1 cellular context compared by ENCODE assay signal in genomic region chr4:165378763-165379631, GRCh38.
TF ChIP-seq lines count a peak whose summit lies in the region.

Gene CPE, plus strand, starts transcription at chr4:165379008. Its CDS starts 214 bp downstream, at chr4:165379222.

TF ChIP-seq in HepG2, 621 proteins besides CTCF, POLR2A, EP300 and RAD21 (continued from another document and continues in another):
- 0 out of 2 replicates have a peak, but pooled peaks have one; percentile 56 for TF ChIP-seq KDM4B (CRISPR knock-in tag; IDR thresholded peaks at IDR 0.05)
- TF ChIP-seq ARHGAP35 (CRISPR knock-in tag; IDR thresholded peaks at IDR 0.05; ENCODE audit: borderline replicate concordance) = no peak
- no peak for TF ChIP-seq PHB2 (IDR thresholded peaks at IDR 0.05; ENCODE audit: partially characterized antibody)
- peak; percentile 46 for TF ChIP-seq SRSF1 (optimal IDR thresholded peaks at IDR 0.05; ENCODE audit: low read depth, low read length)
- peak; percentile 85 for TF ChIP-seq HNRNPLL (IDR thresholded peaks at IDR 0.05; ENCODE audit: low read depth, low read length, poor library complexity, severe bottlenecking)
- no peak for TF ChIP-seq ZNF713 (CRISPR knock-in tag; IDR thresholded peaks at IDR 0.05)
- peak; percentile 80 for TF ChIP-seq NFKBIZ (CRISPR knock-in tag; IDR thresholded peaks at IDR 0.05)
- peak; percentile 42; the same call in 1 of the 2 replicates for TF ChIP-seq ZNF570 (CRISPR knock-in tag; IDR thresholded peaks at IDR 0.05; ENCODE audit: borderline replicate concordance)
- TF ChIP-seq, protein P1, sequence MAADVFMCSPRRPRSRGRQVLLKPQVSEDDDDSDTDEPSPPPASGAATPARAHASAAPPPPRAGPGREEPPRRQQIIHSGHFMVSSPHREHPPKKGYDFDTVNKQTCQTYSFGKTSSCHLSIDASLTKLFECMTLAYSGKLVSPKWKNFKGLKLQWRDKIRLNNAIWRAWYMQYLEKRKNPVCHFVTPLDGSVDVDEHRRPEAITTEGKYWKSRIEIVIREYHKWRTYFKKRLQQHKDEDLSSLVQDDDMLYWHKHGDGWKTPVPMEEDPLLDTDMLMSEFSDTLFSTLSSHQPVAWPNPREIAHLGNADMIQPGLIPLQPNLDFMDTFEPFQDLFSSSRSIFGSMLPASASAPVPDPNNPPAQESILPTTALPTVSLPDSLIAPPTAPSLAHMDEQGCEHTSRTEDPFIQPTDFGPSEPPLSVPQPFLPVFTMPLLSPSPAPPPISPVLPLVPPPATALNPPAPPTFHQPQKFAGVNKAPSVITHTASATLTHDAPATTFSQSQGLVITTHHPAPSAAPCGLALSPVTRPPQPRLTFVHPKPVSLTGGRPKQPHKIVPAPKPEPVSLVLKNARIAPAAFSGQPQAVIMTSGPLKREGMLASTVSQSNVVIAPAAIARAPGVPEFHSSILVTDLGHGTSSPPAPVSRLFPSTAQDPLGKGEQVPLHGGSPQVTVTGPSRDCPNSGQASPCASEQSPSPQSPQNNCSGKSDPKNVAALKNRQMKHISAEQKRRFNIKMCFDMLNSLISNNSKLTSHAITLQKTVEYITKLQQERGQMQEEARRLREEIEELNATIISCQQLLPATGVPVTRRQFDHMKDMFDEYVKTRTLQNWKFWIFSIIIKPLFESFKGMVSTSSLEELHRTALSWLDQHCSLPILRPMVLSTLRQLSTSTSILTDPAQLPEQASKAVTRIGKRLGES (CRISPR knock-in tag; IDR thresholded peaks at IDR 0.05; ENCODE audit: borderline replicate concordance) = no peak; the same call in 1 of the 2 replicates
- peak; percentile 43; the same call in 1 of the 2 replicates for TF ChIP-seq CBX5 (CRISPR knock-in tag; IDR thresholded peaks at IDR 0.05; ENCODE audit: borderline replicate concordance)
- TF ChIP-seq CAMTA2 (CRISPR knock-in tag; IDR thresholded peaks at IDR 0.05; ENCODE audit: borderline replicate concordance) = no peak
- TF ChIP-seq ZNF704 (CRISPR knock-in tag; IDR thresholded peaks at IDR 0.05; ENCODE audit: borderline replicate concordance) = peak; percentile 96
- peak; percentile 46; the same call in 1 of the 2 replicates for TF ChIP-seq ZBTB33 (CRISPR knock-in tag; IDR thresholded peaks at IDR 0.05)
- peak; percentile 74 for TF ChIP-seq TGIF2 (CRISPR knock-in tag; IDR thresholded peaks at IDR 0.05)
- TF ChIP-seq POLR2AphosphoS5 (IDR thresholded peaks at IDR 0.05; ENCODE audit: low read depth, low read length) = peak; percentile 86
- TF ChIP-seq, protein P2, sequence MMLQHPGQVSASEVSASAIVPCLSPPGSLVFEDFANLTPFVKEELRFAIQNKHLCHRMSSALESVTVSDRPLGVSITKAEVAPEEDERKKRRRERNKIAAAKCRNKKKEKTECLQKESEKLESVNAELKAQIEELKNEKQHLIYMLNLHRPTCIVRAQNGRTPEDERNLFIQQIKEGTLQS (CRISPR knock-in tag; IDR thresholded peaks at IDR 0.05) = peak; percentile 48; the same call in 1 of the 2 replicates
- TF ChIP-seq SRSF4 (IDR thresholded peaks at IDR 0.05; ENCODE audit: low read depth, low read length, poor library complexity, severe bottlenecking) = no peak
- TF ChIP-seq, protein P3, sequence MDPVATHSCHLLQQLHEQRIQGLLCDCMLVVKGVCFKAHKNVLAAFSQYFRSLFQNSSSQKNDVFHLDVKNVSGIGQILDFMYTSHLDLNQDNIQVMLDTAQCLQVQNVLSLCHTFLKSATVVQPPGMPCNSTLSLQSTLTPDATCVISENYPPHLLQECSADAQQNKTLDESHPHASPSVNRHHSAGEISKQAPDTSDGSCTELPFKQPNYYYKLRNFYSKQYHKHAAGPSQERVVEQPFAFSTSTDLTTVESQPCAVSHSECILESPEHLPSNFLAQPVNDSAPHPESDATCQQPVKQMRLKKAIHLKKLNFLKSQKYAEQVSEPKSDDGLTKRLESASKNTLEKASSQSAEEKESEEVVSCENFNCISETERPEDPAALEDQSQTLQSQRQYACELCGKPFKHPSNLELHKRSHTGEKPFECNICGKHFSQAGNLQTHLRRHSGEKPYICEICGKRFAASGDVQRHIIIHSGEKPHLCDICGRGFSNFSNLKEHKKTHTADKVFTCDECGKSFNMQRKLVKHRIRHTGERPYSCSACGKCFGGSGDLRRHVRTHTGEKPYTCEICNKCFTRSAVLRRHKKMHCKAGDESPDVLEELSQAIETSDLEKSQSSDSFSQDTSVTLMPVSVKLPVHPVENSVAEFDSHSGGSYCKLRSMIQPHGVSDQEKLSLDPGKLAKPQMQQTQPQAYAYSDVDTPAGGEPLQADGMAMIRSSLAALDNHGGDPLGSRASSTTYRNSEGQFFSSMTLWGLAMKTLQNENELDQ (CRISPR knock-in tag; IDR thresholded peaks at IDR 0.05; ENCODE audit: borderline replicate concordance) = no peak
- no peak for TF ChIP-seq SSRP1 (CRISPR knock-in tag; IDR thresholded peaks at IDR 0.05)
- TF ChIP-seq PHF8 (CRISPR knock-in tag; IDR thresholded peaks at IDR 0.05) = peak; percentile 83
- TF ChIP-seq TFDP2 (CRISPR knock-in tag; IDR thresholded peaks at IDR 0.05) = peak; percentile 62
- TF ChIP-seq KAT8 (CRISPR knock-in tag; IDR thresholded peaks at IDR 0.05) = 0 out of 2 replicates have a peak, but pooled peaks have one; percentile 39
- peak; percentile 67 for TF ChIP-seq FOXA3 (CRISPR knock-in tag; IDR thresholded peaks at IDR 0.05)
- TF ChIP-seq, protein P4, sequence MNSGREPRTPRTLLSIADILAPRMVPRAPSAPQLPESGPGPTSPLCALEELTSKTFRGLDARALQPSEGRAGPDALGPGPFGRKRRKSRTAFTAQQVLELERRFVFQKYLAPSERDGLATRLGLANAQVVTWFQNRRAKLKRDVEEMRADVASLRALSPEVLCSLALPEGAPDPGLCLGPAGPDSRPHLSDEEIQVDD (CRISPR knock-in tag; IDR thresholded peaks at IDR 0.05; ENCODE audit: borderline replicate concordance) = 0 out of 2 replicates have a peak, but pooled peaks have one; percentile 51
- 0 out of 2 replicates have a peak, but pooled peaks have one; percentile 50 for TF ChIP-seq ZNF709 (CRISPR knock-in tag; IDR thresholded peaks at IDR 0.05)
- TF ChIP-seq AHR (CRISPR knock-in tag; IDR thresholded peaks at IDR 0.05) = no peak
- TF ChIP-seq, protein P5, sequence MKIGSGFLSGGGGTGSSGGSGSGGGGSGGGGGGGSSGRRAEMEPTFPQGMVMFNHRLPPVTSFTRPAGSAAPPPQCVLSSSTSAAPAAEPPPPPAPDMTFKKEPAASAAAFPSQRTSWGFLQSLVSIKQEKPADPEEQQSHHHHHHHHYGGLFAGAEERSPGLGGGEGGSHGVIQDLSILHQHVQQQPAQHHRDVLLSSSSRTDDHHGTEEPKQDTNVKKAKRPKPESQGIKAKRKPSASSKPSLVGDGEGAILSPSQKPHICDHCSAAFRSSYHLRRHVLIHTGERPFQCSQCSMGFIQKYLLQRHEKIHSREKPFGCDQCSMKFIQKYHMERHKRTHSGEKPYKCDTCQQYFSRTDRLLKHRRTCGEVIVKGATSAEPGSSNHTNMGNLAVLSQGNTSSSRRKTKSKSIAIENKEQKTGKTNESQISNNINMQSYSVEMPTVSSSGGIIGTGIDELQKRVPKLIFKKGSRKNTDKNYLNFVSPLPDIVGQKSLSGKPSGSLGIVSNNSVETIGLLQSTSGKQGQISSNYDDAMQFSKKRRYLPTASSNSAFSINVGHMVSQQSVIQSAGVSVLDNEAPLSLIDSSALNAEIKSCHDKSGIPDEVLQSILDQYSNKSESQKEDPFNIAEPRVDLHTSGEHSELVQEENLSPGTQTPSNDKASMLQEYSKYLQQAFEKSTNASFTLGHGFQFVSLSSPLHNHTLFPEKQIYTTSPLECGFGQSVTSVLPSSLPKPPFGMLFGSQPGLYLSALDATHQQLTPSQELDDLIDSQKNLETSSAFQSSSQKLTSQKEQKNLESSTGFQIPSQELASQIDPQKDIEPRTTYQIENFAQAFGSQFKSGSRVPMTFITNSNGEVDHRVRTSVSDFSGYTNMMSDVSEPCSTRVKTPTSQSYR (CRISPR knock-in tag; IDR thresholded peaks at IDR 0.05; ENCODE audit: borderline replicate concordance) = 0 out of 2 replicates have a peak, but pooled peaks have one; percentile 4
- TF ChIP-seq, protein P6, sequence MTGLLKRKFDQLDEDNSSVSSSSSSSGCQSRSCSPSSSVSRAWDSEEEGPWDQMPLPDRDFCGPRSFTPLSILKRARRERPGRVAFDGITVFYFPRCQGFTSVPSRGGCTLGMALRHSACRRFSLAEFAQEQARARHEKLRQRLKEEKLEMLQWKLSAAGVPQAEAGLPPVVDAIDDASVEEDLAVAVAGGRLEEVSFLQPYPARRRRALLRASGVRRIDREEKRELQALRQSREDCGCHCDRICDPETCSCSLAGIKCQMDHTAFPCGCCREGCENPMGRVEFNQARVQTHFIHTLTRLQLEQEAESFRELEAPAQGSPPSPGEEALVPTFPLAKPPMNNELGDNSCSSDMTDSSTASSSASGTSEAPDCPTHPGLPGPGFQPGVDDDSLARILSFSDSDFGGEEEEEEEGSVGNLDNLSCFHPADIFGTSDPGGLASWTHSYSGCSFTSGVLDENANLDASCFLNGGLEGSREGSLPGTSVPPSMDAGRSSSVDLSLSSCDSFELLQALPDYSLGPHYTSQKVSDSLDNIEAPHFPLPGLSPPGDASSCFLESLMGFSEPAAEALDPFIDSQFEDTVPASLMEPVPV (CRISPR knock-in tag; IDR thresholded peaks at IDR 0.05) = no peak
- TF ChIP-seq, protein P7, sequence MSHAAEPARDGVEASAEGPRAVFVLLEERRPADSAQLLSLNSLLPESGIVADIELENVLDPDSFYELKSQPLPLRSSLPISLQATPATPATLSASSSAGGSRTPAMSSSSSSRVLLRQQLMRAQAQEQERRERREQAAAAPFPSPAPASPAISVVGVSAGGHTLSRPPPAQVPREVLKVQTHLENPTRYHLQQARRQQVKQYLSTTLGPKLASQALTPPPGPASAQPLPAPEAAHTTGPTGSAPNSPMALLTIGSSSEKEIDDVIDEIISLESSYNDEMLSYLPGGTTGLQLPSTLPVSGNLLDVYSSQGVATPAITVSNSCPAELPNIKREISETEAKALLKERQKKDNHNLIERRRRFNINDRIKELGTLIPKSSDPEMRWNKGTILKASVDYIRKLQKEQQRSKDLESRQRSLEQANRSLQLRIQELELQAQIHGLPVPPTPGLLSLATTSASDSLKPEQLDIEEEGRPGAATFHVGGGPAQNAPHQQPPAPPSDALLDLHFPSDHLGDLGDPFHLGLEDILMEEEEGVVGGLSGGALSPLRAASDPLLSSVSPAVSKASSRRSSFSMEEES (CRISPR knock-in tag; IDR thresholded peaks at IDR 0.05) = no peak; the same call in 1 of the 2 replicates
- TF ChIP-seq ZNF333 (CRISPR knock-in tag; IDR thresholded peaks at IDR 0.05; ENCODE audit: borderline replicate concordance) = no peak
- TF ChIP-seq TFAP4 (IDR thresholded peaks at IDR 0.05; ENCODE audit: borderline replicate concordance, low read depth) = peak; percentile 57; the same call in 1 of the 2 replicates
- no peak for TF ChIP-seq MATR3 (CRISPR knock-in tag; IDR thresholded peaks at IDR 0.05)
- TF ChIP-seq ZNF775 (CRISPR knock-in tag; IDR thresholded peaks at IDR 0.05; ENCODE audit: borderline replicate concordance) = 0 out of 2 replicates have a peak, but pooled peaks have one; percentile 18
